ENCODE assay signal across 14 cellular contexts in genomic region chr3:88434001-88434400, GRCh38.
DNase-seq lines count a peak whose midpoint lies in the region; ATAC-seq lines count a peak whose summit lies in the region.
"Had no signal": no experiment of that assay in that cellular context is flagged by ENCODE, and none has a peak within 500 bp of the region (broad histone marks: within the 10 kb centered on the region; RNA-seq: fewer than 3 reads in every experiment).

No MANE protein-coding gene starts in this region.

- intact Hi-C loops in activated CD4-positive, alpha-beta memory T cell treated with anti-CD3 and anti-CD28 coated beads for 36 hours (cut with micrococcal nuclease), result no loop called here

- H3K4me3 Mint-ChIP-seq in memory B cell, result peak overlapping the region; percentile 54
- H3K4me3 Mint-ChIP-seq in activated CD4-positive, alpha-beta memory T cell treated with anti-CD3 and anti-CD28 coated beads for 36 hours, result no peak overlapping the region
- H3K4me3 Mint-ChIP-seq: activated CD4-positive, alpha-beta memory T cell treated with anti-CD3 and anti-CD28 coated beads, Interleukin-2, amount 10 ng/mL, durations not matched to agents 7 days and 5 days had no signal

- H3K36me3 Mint-ChIP-seq in memory B cell, result no peaks in the 10 kb centered on the region
- no peaks in the 10 kb centered on the region for H3K36me3 Mint-ChIP-seq in activated CD4-positive, alpha-beta memory T cell treated with anti-CD3 and anti-CD28 coated beads for 36 hours

- CTCF ChIA-PET in activated CD4-positive, alpha-beta memory T cell treated with anti-CD3 and anti-CD28 coated beads for 36 hours (lab: Charles Lee), result no interaction called here

- peaks cover 24% of the 10 kb centered on the region for H3K4me1 Mint-ChIP-seq in memory B cell
- peaks cover 3% of the 10 kb centered on the region for H3K4me1 Mint-ChIP-seq in activated CD4-positive, alpha-beta memory T cell treated with anti-CD3 and anti-CD28 coated beads for 36 hours (ENCODE audit: low read depth)
- H3K4me1 Mint-ChIP-seq: activated CD4-positive, alpha-beta memory T cell treated with anti-CD3 and anti-CD28 coated beads, Interleukin-2, amount 10 ng/mL, durations not matched to agents 7 days and 5 days had no signal

- DNase-seq in memory B cell (ENCODE audit: low spot score in 2 of 2) (no peak), NCI-H2227 treated with DMSO at 0.1 percent for 48 hours (lab: John Stamatoyannopoulos, UW) (no peak)
- no peak for DNase-seq in activated CD4-positive, alpha-beta memory T cell treated with anti-CD3 and anti-CD28 coated beads for 36 hours
- DNase-seq: activated CD4-positive, alpha-beta memory T cell treated with anti-CD3 and anti-CD28 coated beads, Interleukin-2, amount 10 ng/mL, durations not matched to agents 7 days and 5 days; H7; head of caudate nucleus; NCI-H1092; NCI-H226; small intestine had no signal

- H3K9me3 Mint-ChIP-seq in memory B cell, result peaks cover 3% of the 10 kb centered on the region
- no peaks in the 10 kb centered on the region for H3K9me3 Mint-ChIP-seq in activated CD4-positive, alpha-beta memory T cell treated with anti-CD3 and anti-CD28 coated beads for 36 hours
- H3K9me3 Mint-ChIP-seq: activated CD4-positive, alpha-beta memory T cell treated with anti-CD3 and anti-CD28 coated beads, Interleukin-2, amount 10 ng/mL, durations not matched to agents 7 days and 5 days had no signal

- POLR2A ChIA-PET in activated CD4-positive, alpha-beta memory T cell treated with anti-CD3 and anti-CD28 coated beads for 36 hours (lab: Charles Lee), result no interaction called here

- no peaks in the 10 kb centered on the region for H3K27me3 Mint-ChIP-seq in memory B cell
- no peaks in the 10 kb centered on the region for H3K27me3 Mint-ChIP-seq in activated CD4-positive, alpha-beta memory T cell treated with anti-CD3 and anti-CD28 coated beads for 36 hours
- H3K27me3 Mint-ChIP-seq: activated CD4-positive, alpha-beta memory T cell treated with anti-CD3 and anti-CD28 coated beads, Interleukin-2, amount 10 ng/mL, durations not matched to agents 7 days and 5 days had no signal

- ATAC-seq in GM18511 (IDR thresholded peaks at IDR 0.05; ENCODE audit: unreplicated experiment), result peak; percentile 41
- peak; percentile 43 for ATAC-seq in GM21723 (IDR thresholded peaks at IDR 0.05; ENCODE audit: unreplicated experiment)
- ATAC-seq in HG03571 (IDR thresholded peaks at IDR 0.05; ENCODE audit: unreplicated experiment), result peak; percentile 36
- peak; percentile 33 for ATAC-seq in memory B cell (ENCODE audit: low read depth)
- no peak for ATAC-seq in GM18858 (IDR thresholded peaks at IDR 0.05; ENCODE audit: unreplicated experiment)
- ATAC-seq in GM21825 (IDR thresholded peaks at IDR 0.05; ENCODE audit: unreplicated experiment), result no peak

- peak overlapping the region; percentile 86 for H3K27ac Mint-ChIP-seq in memory B cell
- H3K27ac Mint-ChIP-seq in activated CD4-positive, alpha-beta memory T cell treated with anti-CD3 and anti-CD28 coated beads for 36 hours, result no peak overlapping the region
- H3K27ac Mint-ChIP-seq: activated CD4-positive, alpha-beta memory T cell treated with anti-CD3 and anti-CD28 coated beads, Interleukin-2, amount 10 ng/mL, durations not matched to agents 7 days and 5 days had no signal

Comparison
In these comparisons a context has a peak if more than half of its experiments do, and no peak if none do; other contexts are left out.
1. ATAC-seq: peak in GM18511 (single experiment), GM21723 (single experiment), HG03571 (single experiment) and memory B cell (single experiment); none in GM18858 (single experiment) and GM21825 (single experiment).